Comparison of ENCODE assay signal across 9 cellular contexts in the genomic region with DNA sequence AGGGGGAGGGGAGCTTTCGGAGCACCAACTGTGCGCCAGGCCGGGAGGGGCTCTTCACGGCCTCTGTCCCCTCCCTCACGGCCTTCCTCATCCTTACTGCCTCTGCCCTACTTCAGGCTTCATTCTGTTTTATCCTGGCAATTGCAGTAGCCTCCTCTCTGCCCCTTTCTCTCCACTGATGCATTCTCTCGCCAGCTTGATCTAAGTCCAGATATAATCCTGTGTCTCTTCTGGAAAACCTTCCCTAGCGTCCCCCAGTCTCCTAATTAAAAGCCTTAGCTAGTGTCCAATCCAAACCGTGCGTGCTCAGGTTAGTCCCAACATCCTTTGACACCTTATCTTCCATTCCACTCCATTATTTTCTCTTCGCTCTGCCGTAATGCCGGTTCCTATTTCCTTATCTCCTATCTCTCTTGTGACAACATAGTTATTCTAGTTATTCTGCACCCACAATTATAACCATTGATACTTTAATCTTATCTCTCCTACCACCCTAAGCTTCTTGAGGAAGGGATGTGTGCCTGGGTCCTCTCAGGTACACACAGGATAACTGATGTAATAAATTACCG. TPM values are rescaled to one million over a fixed set of nuclear protein-coding genes. Genes with fewer than 3 reads are reported as not detected.
DNase-seq lines count a peak whose midpoint lies in the region; ATAC-seq and TF ChIP-seq lines count a peak whose summit lies in the region.
"Had no signal": no experiment of that assay in that cellular context is flagged by ENCODE, and none has a peak within 500 bp of the region (broad histone marks: within the 10 kb centered on the region; RNA-seq: fewer than 3 reads in every experiment).

No MANE protein-coding gene starts in this region.

- no peak for DNase-seq in CD4-positive, alpha-beta T cell
- DNase-seq in astrocyte of the cerebellum (ENCODE audit: low read depth): no peak
- DNase-seq in mesendoderm: no peak
- no peak for DNase-seq in NCI-H128 (lab: John Stamatoyannopoulos, UW; ENCODE audit: unreplicated experiment)
- no peak for DNase-seq in activated CD4-positive, alpha-beta T cell treated with anti-CD3 and anti-CD28 coated beads for 1 hour

- no peak overlapping the region for H4K8ac ChIP-seq in mesendoderm (ENCODE audit: low read depth, low read length)

- H2BK120ac ChIP-seq in mesendoderm (ENCODE audit: low read depth, low read length): no peak overlapping the region

- H3K36me3 ChIP-seq in HUES6 (ENCODE audit: control insufficient read depth, insufficient read depth, low read length): peaks cover 21% of the 10 kb centered on the region
- H3K36me3 ChIP-seq in mesendoderm (ENCODE audit: control insufficient read depth, insufficient read depth, low read length): no peaks in the 10 kb centered on the region

- TF ChIP-seq CTCF in CD4-positive, alpha-beta T cell (IDR thresholded peaks at IDR 0.05): no peak
- no peak for TF ChIP-seq CTCF in astrocyte of the cerebellum (IDR thresholded peaks at IDR 0.05; ENCODE audit: low read depth, low read length, missing control alignments)

- H3K27ac ChIP-seq in CD4-positive, alpha-beta T cell (ENCODE audit: low read depth, low read length): peak overlapping the region; percentile 56
- H3K27ac ChIP-seq in HUES6 (ENCODE audit: low read depth, low read length) (peak overlapping the region; percentile 66; the same call in 1 of the 2 replicates), mesendoderm (ENCODE audit: low read depth, low read length) (peak overlapping the region; percentile 98)

- no peak for ATAC-seq in CD4-positive, alpha-beta T cell (ENCODE audit: poor library complexity)
- no peak for ATAC-seq in HG02870 (IDR thresholded peaks at IDR 0.05; ENCODE audit: unreplicated experiment)
- ATAC-seq in GM18873 (IDR thresholded peaks at IDR 0.05; ENCODE audit: low FRiP score, unreplicated experiment): no peak

- peak overlapping the region; percentile 91 for H3K4me3 ChIP-seq in HUES6 (ENCODE audit: low read depth, low read length)
- peak overlapping the region; percentile 70 for H3K4me3 ChIP-seq in astrocyte of the cerebellum (ENCODE audit: low read depth, low read length)
- peak overlapping the region; percentile 81 for H3K4me3 ChIP-seq in mesendoderm (ENCODE audit: low read length)

- H3K27me3 ChIP-seq in CD4-positive, alpha-beta T cell (ENCODE audit: control insufficient read depth, insufficient read depth, low read length): no peaks in the 10 kb centered on the region
- H3K27me3 ChIP-seq in HUES6 (ENCODE audit: control insufficient read depth, insufficient read depth, low read length) (no peaks in the 10 kb centered on the region), mesendoderm (ENCODE audit: insufficient read depth, low read length, poor library complexity) (no peaks in the 10 kb centered on the region)

- peak overlapping the region; percentile 96 for H3K56ac ChIP-seq in mesendoderm (ENCODE audit: low read length)

- peak overlapping the region; percentile 60 for H3K4me2 ChIP-seq in mesendoderm (ENCODE audit: low read length)

- WGBS in mesendoderm (ENCODE audit: extremely low coverage, insufficient coverage, low lambda C conversion rate): no CpG with 5 or more reads among the region's 13 CpGs

- H3K18ac ChIP-seq in mesendoderm (ENCODE audit: low read length): peak overlapping the region; percentile 85

- POLR2A ChIA-PET in CD4-positive, alpha-beta T cell (lab: Charles Lee): interaction anchor here (0.9 to 9.0 kb wide), 8 partner anchors 10 to 211 kb away, joined by 3 to 147 read pairs (median 6); partner anchors contain the start of genes SEPTIN1 and ZNF771

- H3K36me3 Mint-ChIP-seq in CD4-positive, alpha-beta T cell (ENCODE audit: low read depth): peaks cover 13% of the 10 kb centered on the region

- intact Hi-C loops in CD4-positive, alpha-beta T cell (cut with DNase I, micrococcal nuclease): loop anchor here in 1 of 2 experiments (1.0 kb wide), 1 partner anchor 13 kb away; no protein-coding TSS in a partner anchor

- in situ Hi-C loops in astrocyte of the cerebellum (cut with HindIII; ENCODE audit: low sequenced_read_pairs): loop anchor here (10.0 kb wide), 1 partner anchor 321 kb away; the partner anchor contains the start of gene PPP4C

- no peak overlapping the region for H3K23ac ChIP-seq in mesendoderm (ENCODE audit: low read length)

- H2BK5ac ChIP-seq in mesendoderm (ENCODE audit: low read length): no peak overlapping the region

- H3K4me1 ChIP-seq in HUES6 (ENCODE audit: control insufficient read depth, insufficient read depth, low read length) (peaks cover 22% of the 10 kb centered on the region), mesendoderm (ENCODE audit: control insufficient read depth, low read depth, low read length) (no peaks in the 10 kb centered on the region)

- no peaks in the 10 kb centered on the region for H3K9me3 Mint-ChIP-seq in CD4-positive, alpha-beta T cell

- CTCF ChIA-PET in CD4-positive, alpha-beta T cell (lab: Charles Lee): interaction anchor here (0.8 to 2.6 kb wide), 5 partner anchors 11 to 22 kb away, joined by 3 to 18 read pairs (median 3); partner anchors contain the start of genes SEPTIN1 and ZNF771

- H3K4ac ChIP-seq in mesendoderm (ENCODE audit: low read depth, low read length): peak overlapping the region; percentile 84

- peak overlapping the region; percentile 82 for H3K4me3 Mint-ChIP-seq in CD4-positive, alpha-beta T cell

- H2BK15ac ChIP-seq in mesendoderm (replicated peaks; ENCODE audit: low read depth): no peak overlapping the region

- H3K9me3 ChIP-seq in CD4-positive, alpha-beta T cell (ENCODE audit: control insufficient read depth, low read length): no peaks in the 10 kb centered on the region
- no peaks in the 10 kb centered on the region for H3K9me3 ChIP-seq in HUES6 (ENCODE audit: control insufficient read depth, insufficient read depth, low read depth, low read length)

- peak overlapping the region; percentile 34 for H3K27ac Mint-ChIP-seq in CD4-positive, alpha-beta T cell

- H3K79me1 ChIP-seq in mesendoderm (ENCODE audit: low read length): peaks cover 7% of the 10 kb centered on the region

- H3K79me2 ChIP-seq in mesendoderm (ENCODE audit: control insufficient read depth, insufficient read depth, low read length): peaks cover 20% of the 10 kb centered on the region

- H3K27me3 Mint-ChIP-seq in CD4-positive, alpha-beta T cell: no peaks in the 10 kb centered on the region

- no peak overlapping the region for H4K5ac ChIP-seq in mesendoderm (ENCODE audit: low read length)

- no peak overlapping the region for H2AK5ac ChIP-seq in mesendoderm (ENCODE audit: low read length)

- H3K9ac ChIP-seq in HUES6 (ENCODE audit: low read length): peak overlapping the region; percentile 93
- H3K9ac ChIP-seq in mesendoderm (ENCODE audit: low read length): peak overlapping the region; percentile 96

- peaks cover 47% of the 10 kb centered on the region for H3K4me1 Mint-ChIP-seq in CD4-positive, alpha-beta T cell (ENCODE audit: low read depth)

RNA-seq across cellular contexts. Expression of gene ZNF48, which starts 0.9 kb away (rescaled TPM):
- total RNA-seq in CD4-positive, alpha-beta T cell: 1 to 10 TPM; 3.4 to 3.5 TPM
- polyA plus RNA-seq in mesendoderm (2013, experiment 1 of 2): 21.1 TPM
- 22.0 TPM for polyA plus RNA-seq in mesendoderm (2013, experiment 2 of 2)

RNA-seq across cellular contexts. Expression of gene ZNF771, which starts 11.3 kb away (rescaled TPM):
- total RNA-seq in CD4-positive, alpha-beta T cell: 1 to 10 TPM in 1 of 2 experiments, under 1 TPM in 1; 0.80 to 1.2 TPM
- 4.8 TPM for polyA plus RNA-seq in mesendoderm (2013, experiment 1 of 2)
- polyA plus RNA-seq in mesendoderm (2013, experiment 2 of 2): 5.1 TPM

RNA-seq across cellular contexts. Expression of gene SEPTIN1, which starts 13.7 kb away (rescaled TPM):
- 100 to 1,000 TPM; 161 to 163 TPM for total RNA-seq in CD4-positive, alpha-beta T cell
- polyA plus RNA-seq in mesendoderm (2013, experiment 1 of 2): 0.69 TPM
- 0.57 TPM for polyA plus RNA-seq in mesendoderm (2013, experiment 2 of 2)

RNA-seq across cellular contexts. Expression of gene MYL11, which starts 21.5 kb away (rescaled TPM):
- 1 to 10 TPM in 1 of 2 experiments, under 1 TPM in 1; 0.95 to 2.4 TPM for total RNA-seq in CD4-positive, alpha-beta T cell
- 3.7 TPM for polyA plus RNA-seq in mesendoderm (2013, experiment 1 of 2)
- polyA plus RNA-seq in mesendoderm (2013, experiment 2 of 2): 5.2 TPM
- total RNA-seq: M059J had no signal

RNA-seq across cellular contexts. Expression of gene TBC1D10B, which starts 25.8 kb away (rescaled TPM):
- total RNA-seq in CD4-positive, alpha-beta T cell: 10 to 100 TPM; 12.7 to 14.7 TPM
- polyA plus RNA-seq in mesendoderm (2013, experiment 1 of 2): 16.1 TPM
- polyA plus RNA-seq in mesendoderm (2013, experiment 2 of 2): 16.6 TPM
